In the genomic region with DNA sequence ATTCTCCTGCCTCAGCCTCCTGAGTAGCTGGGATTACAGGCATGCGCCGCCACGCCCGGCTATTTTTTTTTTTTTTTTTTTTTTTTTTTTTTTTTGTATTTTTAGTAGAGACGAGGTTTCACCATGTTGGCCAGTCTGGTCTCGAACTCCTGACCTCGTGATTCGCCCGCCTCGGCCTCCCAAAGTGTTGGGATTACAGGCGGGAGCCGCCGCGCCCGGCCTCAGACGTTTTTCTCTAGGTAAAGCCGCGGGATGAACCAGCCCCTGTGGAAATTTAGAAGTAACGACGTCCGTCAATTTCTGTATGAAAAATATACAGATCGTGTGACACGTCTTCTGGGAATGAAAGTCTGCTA, we compare ENCODE assay signal across 8 cellular contexts. TPM values are rescaled to one million over a fixed set of nuclear protein-coding genes. Genes with fewer than 3 reads are reported as not detected.
DNase-seq lines count a peak whose midpoint lies in the region; ATAC-seq and TF ChIP-seq lines count a peak whose summit lies in the region.
"Not testable (repeated sequence)": the region's sequence is repeated elsewhere in the genome, so short reads cannot be mapped to it uniquely, and the experiment has no call there.

No MANE protein-coding gene starts in this region.

- not testable (repeated sequence) for H3K9me3 ChIP-seq in RWPE2 (ENCODE audit: severe bottlenecking); sigmoid colon; upper lobe of right lung
- peaks cover 24% of the 10 kb centered on the region for H3K9me3 ChIP-seq in left ventricle myocardium inferior (replicated peaks)
- H3K9me3 ChIP-seq in mononuclear cell (ENCODE audit: low read depth, low read length) = peaks cover 11% of the 10 kb centered on the region

- peaks cover 10 to 15% of the 10 kb centered on the region in 2 donors for H3K9me3 Mint-ChIP-seq in activated naive CD4-positive, alpha-beta T cell treated with anti-CD3 and anti-CD28 coated beads, Interleukin-2, amount 50 U/mL, for 72 hours

- TF ChIP-seq POLR2A in sigmoid colon (IDR thresholded peaks at IDR 0.05) = not testable (repeated sequence)

- DNase-seq in RWPE2 (ENCODE audit: low spot score); activated naive CD4-positive, alpha-beta T cell treated with anti-CD3 and anti-CD28 coated beads, Interleukin-2, amount 50 U/mL, for 72 hours (ENCODE audit: low spot score in 2 of 2); dorsolateral prefrontal cortex; left ventricle myocardium inferior; sigmoid colon; upper lobe of right lung: not testable (repeated sequence)

- not testable (repeated sequence) for H3K4me1 ChIP-seq in RWPE2 (ENCODE audit: insufficient read depth, poor library complexity, severe bottlenecking); upper lobe of right lung
- H3K4me1 ChIP-seq in left ventricle myocardium inferior (peaks cover 26% of the 10 kb centered on the region), mononuclear cell (ENCODE audit: insufficient read depth, low read length) (peaks cover 18% of the 10 kb centered on the region), sigmoid colon (peaks cover 0 to 17% (median 13%) of the 10 kb centered on the region in 4 donors)

- 7 to 8% methylated on average over 23 of the region's 23 CpGs for WGBS in sigmoid colon, 2 donors

- TF ChIP-seq CTCF in RWPE2 (IDR thresholded peaks at IDR 0.05; ENCODE audit: poor library complexity, severe bottlenecking); dorsolateral prefrontal cortex (IDR thresholded peaks at IDR 0.05 in 54 of 56, conservative IDR thresholded peaks at IDR 0.05 in 2 of 56; ENCODE audit: low read depth in 1 of 56, partially characterized antibody in 56 of 56); left ventricle myocardium inferior (IDR thresholded peaks at IDR 0.05; ENCODE audit: borderline replicate concordance); sigmoid colon (IDR thresholded peaks at IDR 0.05); upper lobe of right lung (IDR thresholded peaks at IDR 0.05): not testable (repeated sequence)

- not testable (repeated sequence) for H3K27me3 ChIP-seq in RWPE2 (ENCODE audit: insufficient read depth, poor library complexity, severe bottlenecking); dorsolateral prefrontal cortex; sigmoid colon
- peaks cover 29% of the 10 kb centered on the region for H3K27me3 ChIP-seq in left ventricle myocardium inferior (ENCODE audit: low read depth)
- H3K27me3 ChIP-seq in mononuclear cell (ENCODE audit: insufficient read depth, low read length) = peaks cover 23% of the 10 kb centered on the region
- peaks cover 12% of the 10 kb centered on the region for H3K27me3 ChIP-seq in upper lobe of right lung

- peaks cover 14 to 34% of the 10 kb centered on the region in 2 donors for H3K36me3 Mint-ChIP-seq in activated naive CD4-positive, alpha-beta T cell treated with anti-CD3 and anti-CD28 coated beads, Interleukin-2, amount 50 U/mL, for 72 hours

- ATAC-seq in RWPE2 (ENCODE audit: low read depth); activated naive CD4-positive, alpha-beta T cell treated with anti-CD3 and anti-CD28 coated beads, Interleukin-2, amount 50 U/mL, for 72 hours; upper lobe of right lung: not testable (repeated sequence)

- intact Hi-C loops in dorsolateral prefrontal cortex (cut with DNase I) = loop anchor here (2.0 to 5.0 kb wide), 2 partner anchors 21 to 50 kb away; a partner anchor contains a TSS
- intact Hi-C loops in left ventricle myocardium inferior (cut with micrococcal nuclease); upper lobe of right lung (cut with DNase I): not testable (repeated sequence)
- intact Hi-C loops in sigmoid colon (cut with DNase I) = loop anchor here (1.0 to 10.0 kb wide), 3 partner anchors 20 to 223 kb away; a partner anchor contains a TSS

- peak overlapping the region; percentile 52 to 91 for H3K27ac Mint-ChIP-seq in activated naive CD4-positive, alpha-beta T cell treated with anti-CD3 and anti-CD28 coated beads, Interleukin-2, amount 50 U/mL, for 72 hours

- H3K36me3 ChIP-seq in RWPE2 (ENCODE audit: low read depth); left ventricle myocardium inferior; sigmoid colon; upper lobe of right lung: not testable (repeated sequence)

- H3K4me3 ChIP-seq in GM08714 (ENCODE audit: low read length) (peak overlapping the region; percentile 66; the same call in 1 of the 2 replicates), RWPE2 (ENCODE audit: severe bottlenecking) (peak overlapping the region; percentile 39), dorsolateral prefrontal cortex (peak overlapping the region; percentile 37 to 90 (median 76)), left ventricle myocardium inferior (peak overlapping the region; percentile 72), mononuclear cell (ENCODE audit: low read length) (peak overlapping the region; percentile 51), sigmoid colon (peak overlapping the region; percentile 48 to 65 (median 58)), upper lobe of right lung (peak overlapping the region; percentile 64)

- H3K27ac ChIP-seq in RWPE2 (ENCODE audit: poor library complexity, severe bottlenecking) = not testable (repeated sequence)
- peak overlapping the region in 51 of 59 donors; percentile 14 to 88 (median 72) for H3K27ac ChIP-seq in dorsolateral prefrontal cortex
- peak overlapping the region; percentile 81 for H3K27ac ChIP-seq in left ventricle myocardium inferior (replicated peaks)
- peak overlapping the region; percentile 84 to 87 (median 87) for H3K27ac ChIP-seq in sigmoid colon
- H3K27ac ChIP-seq in upper lobe of right lung = peak overlapping the region; percentile 74

- TF ChIP-seq EP300 in sigmoid colon (IDR thresholded peaks at IDR 0.05) = not testable (repeated sequence)

RNA-seq across cellular contexts. Expression of a gene that starts 20.4 kb away (rescaled TPM):
- total RNA-seq in activated naive CD4-positive, alpha-beta T cell treated with anti-CD3 and anti-CD28 coated beads, Interleukin-2, amount 50 U/mL, for 72 hours = 10 to 100 TPM; 60.4 to 73.2 TPM
- total RNA-seq in dorsolateral prefrontal cortex = 10 to 100 TPM; 37.6 to 97.7 (median 65.3) TPM
- total RNA-seq in left ventricle myocardium inferior = 14.4 TPM
- total RNA-seq in mononuclear cell = 51.2 TPM
- 10 to 100 TPM; 21.4 to 52.3 (median 30.2) TPM for total RNA-seq in sigmoid colon
- polyA plus RNA-seq in sigmoid colon = 10 to 100 TPM; 18.0 to 38.9 (median 20.3) TPM
- total RNA-seq in upper lobe of right lung = 50.2 TPM

RNA-seq across cellular contexts. Expression of a gene that starts 48.3 kb away (rescaled TPM):
- 1 to 10 TPM; 4.5 to 9.9 TPM for total RNA-seq in activated naive CD4-positive, alpha-beta T cell treated with anti-CD3 and anti-CD28 coated beads, Interleukin-2, amount 50 U/mL, for 72 hours
- total RNA-seq in dorsolateral prefrontal cortex = 10 to 100 TPM; 19.5 to 58.5 (median 30.4) TPM
- 12.9 TPM for total RNA-seq in left ventricle myocardium inferior
- 2.5 TPM for total RNA-seq in mononuclear cell
- total RNA-seq in sigmoid colon = 10 to 100 TPM in 1 of 4 donors, 1 to 10 TPM in 3; 6.2 to 15.5 (median 8.3) TPM
- polyA plus RNA-seq in sigmoid colon = 1 to 10 TPM in 2 of 3 donors, under 1 TPM in 1; 0.92 to 4.5 (median 1.2) TPM
- 13.4 TPM for total RNA-seq in upper lobe of right lung
